In genomic region chr12:6494968-6495367, GRCh38 we compare ENCODE assay signal across 7 cellular contexts. TPM values are rescaled to one million over a fixed set of nuclear protein-coding genes. Genes with fewer than 3 reads are reported as not detected.
DNase-seq lines count a peak whose midpoint lies in the region; ATAC-seq and TF ChIP-seq lines count a peak whose summit lies in the region.

No MANE protein-coding gene starts in this region.

- peaks cover 24% of the 10 kb centered on the region for H3K4me1 Mint-ChIP-seq in osteocyte (ENCODE audit: unreplicated experiment)

- no peaks in the 10 kb centered on the region for H3K27me3 ChIP-seq in dorsolateral prefrontal cortex

- intact Hi-C loops in dorsolateral prefrontal cortex (cut with DNase I) (no loop called here), Right ventricle myocardium superior (cut with DNase I) (no loop called here)

- ATAC-seq in GM19452 (IDR thresholded peaks at IDR 0.05; ENCODE audit: unreplicated experiment): no peak
- ATAC-seq in HG02588 (IDR thresholded peaks at IDR 0.05; ENCODE audit: unreplicated experiment): no peak
- ATAC-seq in Right ventricle myocardium superior (ENCODE audit: poor library complexity): no peak

- peak overlapping the region; percentile 47 for H3K4me3 ChIP-seq in GM12875 (ENCODE audit: low read depth, low read length)
- peak overlapping the region in 53 of 59 donors; percentile 57 to 100 (median 92) for H3K4me3 ChIP-seq in dorsolateral prefrontal cortex

- peak overlapping the region; percentile 95 for H3K4me3 Mint-ChIP-seq in osteocyte (ENCODE audit: unreplicated experiment)

- H3K9me3 Mint-ChIP-seq in osteocyte (ENCODE audit: unreplicated experiment): no peaks in the 10 kb centered on the region

- no peaks in the 10 kb centered on the region for H3K27me3 Mint-ChIP-seq in osteocyte (ENCODE audit: unreplicated experiment)

- H3K27ac Mint-ChIP-seq in osteocyte (ENCODE audit: unreplicated experiment): peak overlapping the region; percentile 4

- H3K36me3 Mint-ChIP-seq in osteocyte (ENCODE audit: unreplicated experiment): peaks cover 3% of the 10 kb centered on the region

- H3K27ac ChIP-seq in dorsolateral prefrontal cortex: peak overlapping the region in 13 of 59 donors; percentile 5 to 99 (median 95)

- DNase-seq in NCI-H128 (lab: John Stamatoyannopoulos, UW; ENCODE audit: unreplicated experiment): peak; percentile 2
- DNase-seq in dorsolateral prefrontal cortex: no peak
- DNase-seq in osteocyte (ENCODE audit: extremely low spot score, unreplicated experiment): no peak
- DNase-seq in Right ventricle myocardium superior: no peak

- TF ChIP-seq CTCF in GM12875 (IDR thresholded peaks at IDR 0.05; ENCODE audit: borderline replicate concordance, insufficient read depth, low read depth, low read length): no peak
- TF ChIP-seq CTCF in dorsolateral prefrontal cortex (IDR thresholded peaks at IDR 0.05 in 54 of 56, conservative IDR thresholded peaks at IDR 0.05 in 2 of 56; ENCODE audit: low read depth in 1 of 56, partially characterized antibody in 56 of 56): no peak
- TF ChIP-seq CTCF in osteocyte (IDR thresholded peaks at IDR 0.05): no peak

RNA-seq across cellular contexts. Expression of gene NCAPD2, which starts 1.1 kb away (rescaled TPM):
- total RNA-seq in dorsolateral prefrontal cortex: 10 to 100 TPM; 10.2 to 44.7 (median 21.8) TPM
- 36.4 and 36.9 TPM in 2 replicates for total RNA-seq in osteocyte
- 8.9 TPM for total RNA-seq in Right ventricle myocardium superior

RNA-seq across cellular contexts. Expression of gene MRPL51, which starts 1.9 kb away (rescaled TPM):
- 100 to 1,000 TPM in 107 of 120 experiments, 10 to 100 TPM in 13; 81.0 to 147 (median 117) TPM for total RNA-seq in dorsolateral prefrontal cortex
- total RNA-seq in osteocyte: 172 TPM in 2 replicates
- total RNA-seq in Right ventricle myocardium superior: 280 TPM

RNA-seq across cellular contexts. Expression of gene VAMP1, which starts 24.5 kb away (rescaled TPM):
- total RNA-seq in dorsolateral prefrontal cortex (100 to 1,000 TPM in 118 of 120 experiments, 10 to 100 TPM in 2; 90.3 to 464 (median 220) TPM), osteocyte (6.9 and 9.1 TPM in 2 replicates), Right ventricle myocardium superior (3.2 TPM)

RNA-seq across cellular contexts. Expression of gene GAPDH, which starts 39.3 kb away (rescaled TPM):
- total RNA-seq in dorsolateral prefrontal cortex (1,000 to 10,000 TPM; 1,552 to 3,778 (median 2,635) TPM), osteocyte (1,754 and 1,775 TPM in 2 replicates), Right ventricle myocardium superior (4,109 TPM)

RNA-seq across cellular contexts. Expression of gene TAPBPL, which starts 43.1 kb away (rescaled TPM):
- total RNA-seq in dorsolateral prefrontal cortex (10 to 100 TPM in 78 of 120 experiments, 1 to 10 TPM in 42; 4.2 to 19.6 (median 11.2) TPM), osteocyte (13.1 and 17.0 TPM in 2 replicates), Right ventricle myocardium superior (11.1 TPM)
